ENCODE assay signal across 1 cellular context in the genomic region with DNA sequence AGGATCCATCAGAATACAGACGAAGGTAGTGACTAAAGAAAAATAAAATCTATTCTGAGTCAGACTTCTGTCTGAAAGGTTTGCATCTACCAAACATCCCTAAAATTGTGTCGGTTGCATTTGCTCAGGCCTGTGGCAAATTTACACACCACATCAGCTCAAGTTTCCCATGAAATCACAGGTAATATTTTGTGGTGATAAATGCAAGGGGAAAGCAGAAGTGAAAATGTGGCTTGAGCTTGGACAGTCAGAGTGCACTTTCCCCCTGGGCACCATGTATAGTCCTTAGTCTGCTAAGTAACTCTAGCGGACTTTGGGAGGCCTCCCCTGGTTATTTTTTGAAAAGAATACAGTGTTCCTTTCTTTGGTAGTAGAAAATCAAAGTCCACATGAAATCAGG.
TF ChIP-seq lines count a peak whose summit lies in the region.

No MANE protein-coding gene starts in this region.

TF ChIP-seq in SK-N-SH, 30 proteins besides CTCF, POLR2A, EP300 and RAD21 (continued from another document):
- TF ChIP-seq, protein P1, sequence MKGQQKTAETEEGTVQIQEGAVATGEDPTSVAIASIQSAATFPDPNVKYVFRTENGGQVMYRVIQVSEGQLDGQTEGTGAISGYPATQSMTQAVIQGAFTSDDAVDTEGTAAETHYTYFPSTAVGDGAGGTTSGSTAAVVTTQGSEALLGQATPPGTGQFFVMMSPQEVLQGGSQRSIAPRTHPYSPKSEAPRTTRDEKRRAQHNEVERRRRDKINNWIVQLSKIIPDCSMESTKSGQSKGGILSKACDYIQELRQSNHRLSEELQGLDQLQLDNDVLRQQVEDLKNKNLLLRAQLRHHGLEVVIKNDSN (IDR thresholded peaks at IDR 0.05; ENCODE audit: borderline replicate concordance, low read depth): no peak
- no peak for TF ChIP-seq EZH2phosphoT487 (IDR thresholded peaks at IDR 0.05; ENCODE audit: borderline replicate concordance, low read depth)
- no peak for TF ChIP-seq TEAD4 (IDR thresholded peaks at IDR 0.05; ENCODE audit: borderline replicate concordance, insufficient read depth)
